8 cellular contexts compared by ENCODE assay signal in genomic region chr13:111068009-111068350, GRCh38. TPM values are rescaled to one million over a fixed set of nuclear protein-coding genes. Genes with fewer than 3 reads are reported as not detected.
DNase-seq lines count a peak whose midpoint lies in the region; ATAC-seq, FAIRE-seq and TF ChIP-seq lines count a peak whose summit lies in the region.

No MANE protein-coding gene starts in this region.

- H3K36me3 Mint-ChIP-seq in CD4-positive, alpha-beta memory T cell, result peaks cover 2 to 7% of the 10 kb centered on the region in 2 donors
- peaks cover 17% of the 10 kb centered on the region for H3K36me3 Mint-ChIP-seq in natural killer cell

- H3K4me1 Mint-ChIP-seq in CD4-positive, alpha-beta memory T cell, result peaks cover 2 to 14% (median 7%) of the 10 kb centered on the region in 4 donors
- peaks cover 10 to 12% of the 10 kb centered on the region in 2 donors for H3K4me1 Mint-ChIP-seq in natural killer cell

- H3K4me3 ChIP-seq in CD4-positive, alpha-beta memory T cell (ENCODE audit: low read length in 2 of 2), result no peak overlapping the region
- H3K4me3 ChIP-seq in Loucy (ENCODE audit: low read length, poor library complexity, severe bottlenecking), result no peak overlapping the region

- peaks cover 40 to 46% of the 10 kb centered on the region in 2 donors for H3K27me3 Mint-ChIP-seq in CD4-positive, alpha-beta memory T cell
- H3K27me3 Mint-ChIP-seq in natural killer cell (ENCODE audit: low read depth in 2 of 2), result peaks cover 48 to 66% of the 10 kb centered on the region in 2 donors

- H4K20me1 ChIP-seq in Loucy (ENCODE audit: insufficient read depth, low read length, poor library complexity, severe bottlenecking), result no peaks in the 10 kb centered on the region

- POLR2A ChIA-PET in CD4-positive, alpha-beta memory T cell (lab: Charles Lee; ENCODE audit: partially characterized antibody), result interaction anchor here (1.0 kb wide), 1 partner anchor 158 kb away, joined by 4 read pairs; no protein-coding TSS in a partner anchor

- DNase-seq in CD4-positive, alpha-beta memory T cell, result no peak
- no peak for DNase-seq in natural killer cell

- H3K36me3 ChIP-seq in CD4-positive, alpha-beta memory T cell (ENCODE audit: insufficient read depth, low read length), result no peaks in the 10 kb centered on the region
- H3K36me3 ChIP-seq in Loucy (ENCODE audit: insufficient read depth, low read length), result no peaks in the 10 kb centered on the region

- H3K9me2 ChIP-seq in Loucy (replicated peaks; ENCODE audit: low read depth, low read length), result no peaks in the 10 kb centered on the region

- 0 out of 2 replicates have a peak overlapping the region, but pooled peaks have one; percentile 3 for H2AFZ ChIP-seq in Loucy (ENCODE audit: low read length)

- H3K4me3 Mint-ChIP-seq in CD4-positive, alpha-beta memory T cell, result peak overlapping the region in 5 of 8 donors; percentile 75 to 87 (median 78)
- peak overlapping the region; percentile 85 for H3K4me3 Mint-ChIP-seq in natural killer cell

- no peak; the same call in 1 of the 2 replicates for TF ChIP-seq CTCF in Loucy (conservative IDR thresholded peaks at IDR 0.05; ENCODE audit: low read length)
- TF ChIP-seq CTCF in natural killer cell (IDR thresholded peaks at IDR 0.05), result peak; percentile 57

- H3K4me2 ChIP-seq in Loucy (ENCODE audit: low read depth, low read length, poor library complexity, severe bottlenecking), result peak overlapping the region; percentile 74

- no peak overlapping the region for H3K9ac ChIP-seq in Loucy (ENCODE audit: low read depth, low read length, poor library complexity, severe bottlenecking)

- CTCF ChIA-PET in CD4-positive, alpha-beta memory T cell (lab: Charles Lee; ENCODE audit: partially characterized antibody), result interaction anchor here (0.6 to 5.4 kb wide), 40 partner anchors 8 to 1543 kb away, joined by 3 to 144 read pairs (median 4); partner anchors contain the start of gene ANKRD10

- H3K9me3 Mint-ChIP-seq in CD4-positive, alpha-beta memory T cell, result peaks cover 7 to 29% (median 20%) of the 10 kb centered on the region in 8 donors
- peaks cover 8 to 14% of the 10 kb centered on the region in 2 donors for H3K9me3 Mint-ChIP-seq in natural killer cell

- peaks cover 6% of the 10 kb centered on the region for H3K4me1 ChIP-seq in CD4-positive, alpha-beta memory T cell (ENCODE audit: insufficient read depth, low read length)
- no peaks in the 10 kb centered on the region for H3K4me1 ChIP-seq in Loucy (ENCODE audit: insufficient read depth, low read length, poor library complexity, severe bottlenecking)

- H3K79me2 ChIP-seq in Loucy (ENCODE audit: insufficient read depth, low read length), result no peaks in the 10 kb centered on the region

- H3K9me3 ChIP-seq in CD4-positive, alpha-beta memory T cell (ENCODE audit: control insufficient read depth in 1 of 2, low read length in 2 of 2), result no peaks in the 10 kb centered on the region
- H3K9me3 ChIP-seq in Loucy (ENCODE audit: insufficient read depth, low read depth, low read length), result peaks cover 5% of the 10 kb centered on the region; the same call in 1 of the 2 replicates

- H3K27ac ChIP-seq in CD4-positive, alpha-beta memory T cell (ENCODE audit: low read depth, low read length), result no peak overlapping the region

- no peak for ATAC-seq in natural killer cell
- ATAC-seq in HG03565 (IDR thresholded peaks at IDR 0.05; ENCODE audit: unreplicated experiment), result no peak
- ATAC-seq in GM18502 (IDR thresholded peaks at IDR 0.05; ENCODE audit: poor library complexity, unreplicated experiment), result no peak
- ATAC-seq in HG02623 (IDR thresholded peaks at IDR 0.05; ENCODE audit: unreplicated experiment), result no peak
- ATAC-seq in HG03039 (IDR thresholded peaks at IDR 0.05; ENCODE audit: unreplicated experiment), result no peak

- no peak overlapping the region for H3K27ac Mint-ChIP-seq in CD4-positive, alpha-beta memory T cell
- H3K27ac Mint-ChIP-seq in natural killer cell, result no peak overlapping the region

- no peaks in the 10 kb centered on the region for H3F3A ChIP-seq in Loucy (ENCODE audit: low read depth)

- peak; percentile 43 for FAIRE-seq in colon (lab: Jason Lieb, UNC)

- H3K27me3 ChIP-seq in CD4-positive, alpha-beta memory T cell (ENCODE audit: insufficient read depth, low read length), result peaks cover 5% of the 10 kb centered on the region
- H3K27me3 ChIP-seq in Loucy (ENCODE audit: insufficient read depth, low read length, poor library complexity, severe bottlenecking), result no peaks in the 10 kb centered on the region

- intact Hi-C loops in CD4-positive, alpha-beta memory T cell (cut with micrococcal nuclease), result loop anchor here (10.0 kb wide), 1 partner anchor 1537 kb away; no protein-coding TSS in a partner anchor
- intact Hi-C loops in natural killer cell (cut with micrococcal nuclease), result no loop called here

RNA-seq across cellular contexts. Expression of gene ARHGEF7, which starts 47.1 kb away (rescaled TPM):
- total RNA-seq in CD4-positive, alpha-beta memory T cell, result 10 to 100 TPM; 65.8 to 73.7 TPM
- 10 to 100 TPM in 1 of 2 donors, 1 to 10 TPM in 1; 6.6 to 15.6 TPM for polyA plus RNA-seq in CD4-positive, alpha-beta memory T cell
- total RNA-seq in natural killer cell, result 100 to 1,000 TPM in 2 of 3 donors, 10 to 100 TPM in 1; 99.9 to 135 (median 105) TPM
